8 cellular contexts compared by ENCODE assay signal in the genomic region with DNA sequence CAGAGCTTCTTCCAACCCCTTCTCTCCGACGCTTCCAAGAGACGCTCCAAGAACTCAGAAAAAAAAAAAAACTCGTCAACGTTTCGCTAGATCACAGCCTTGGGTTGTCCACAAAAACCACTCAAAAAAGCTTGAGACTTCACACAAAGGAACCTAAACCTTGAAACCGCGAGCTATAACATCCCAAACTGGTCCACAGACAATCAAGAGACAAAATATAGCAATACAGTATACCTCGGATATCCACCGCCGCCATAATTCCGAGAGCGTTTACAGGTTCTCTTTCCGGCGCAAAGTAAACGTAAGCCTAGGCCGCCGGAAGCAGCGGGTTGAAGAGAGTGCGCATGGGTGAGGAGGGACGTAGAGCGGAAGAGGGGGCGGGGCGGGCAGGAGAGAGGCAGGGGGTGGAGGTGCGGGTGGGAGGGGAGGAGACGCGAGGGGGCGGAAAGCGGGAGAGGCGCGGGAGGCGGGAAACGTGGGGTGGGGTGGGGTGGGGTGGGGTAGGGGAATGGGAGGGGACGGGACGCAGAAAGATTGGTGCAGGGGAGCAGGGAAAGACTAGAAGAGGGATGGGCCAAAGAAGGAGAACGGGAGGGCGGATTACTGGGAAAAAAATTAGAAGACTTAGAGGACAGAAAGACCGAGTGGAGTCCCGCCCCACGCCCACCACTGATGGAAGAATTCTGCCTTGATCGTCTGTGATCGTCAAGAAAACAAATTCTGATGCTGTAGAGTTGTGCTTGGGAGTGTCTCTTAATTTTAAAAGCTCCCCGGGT. TPM values are rescaled to one million over a fixed set of nuclear protein-coding genes. Genes with fewer than 3 reads are reported as not detected.
DNase-seq lines count a peak whose midpoint lies in the region; ATAC-seq and TF ChIP-seq lines count a peak whose summit lies in the region.

A gene with protein sequence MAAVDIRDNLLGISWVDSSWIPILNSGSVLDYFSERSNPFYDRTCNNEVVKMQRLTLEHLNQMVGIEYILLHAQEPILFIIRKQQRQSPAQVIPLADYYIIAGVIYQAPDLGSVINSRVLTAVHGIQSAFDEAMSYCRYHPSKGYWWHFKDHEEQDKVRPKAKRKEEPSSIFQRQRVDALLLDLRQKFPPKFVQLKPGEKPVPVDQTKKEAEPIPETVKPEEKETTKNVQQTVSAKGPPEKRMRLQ (minus strand): TSS at position 274 of the 776 bp plus-strand sequence. CDS start 18 bp downstream, at position 256.

- peaks cover 18% of the 10 kb centered on the region for H3K36me3 Mint-ChIP-seq in dendritic cell treated with granulocyte-macrophage colony-stimulating factor and Interleukin-4, amounts not matched to agents 40 ng/mL and 50 ng/mL, for 4 days (ENCODE audit: low read depth)

- no peak for TF ChIP-seq CTCF in BE2C (IDR thresholded peaks at IDR 0.05; ENCODE audit: low read depth, low read length)

- peaks cover 9% of the 10 kb centered on the region for H3K36me3 ChIP-seq in BE2C

- DNase-seq in BE2C (peak; percentile 96), NCI-H748 treated with DMSO at 0.1 percent for 48 hours (lab: John Stamatoyannopoulos, UW) (peak; percentile 91), left lobe of liver (ENCODE audit: low spot score) (peak; percentile 95)
- DNase-seq in activated CD4-positive, alpha-beta T cell treated with anti-CD3 and anti-CD28 coated beads, Interleukin-2, amount 50 U/mL, for 1 hour, result peak; percentile 92
- peak; percentile 92 for DNase-seq in stimulated activated CD4-positive, alpha-beta T cell treated with anti-CD3 and anti-CD28 coated beads, Interleukin-1b, Interleukin-23, amount 100 ng/mL, for 48 hours

- H3K9me3 Mint-ChIP-seq in dendritic cell treated with granulocyte-macrophage colony-stimulating factor and Interleukin-4, amounts not matched to agents 40 ng/mL and 50 ng/mL, for 4 days, result no peaks in the 10 kb centered on the region

- ATAC-seq in GM19324 (IDR thresholded peaks at IDR 0.05; ENCODE audit: low FRiP score, unreplicated experiment) (peak; percentile 88), HG03565 (IDR thresholded peaks at IDR 0.05; ENCODE audit: unreplicated experiment) (peak; percentile 86), left lobe of liver (peak; percentile 99)

- peak within 1 kb of the TSS; percentile 93 for H3K4me3 Mint-ChIP-seq in dendritic cell treated with granulocyte-macrophage colony-stimulating factor and Interleukin-4, amounts not matched to agents 40 ng/mL and 50 ng/mL, for 4 days

- intact Hi-C loops in dendritic cell treated with granulocyte-macrophage colony-stimulating factor and Interleukin-4, amounts not matched to agents 40 ng/mL and 50 ng/mL, for 4 days (cut with micrococcal nuclease), result loop anchor here (5.0 kb wide), 1 partner anchor 243 kb away; a partner anchor contains a TSS

- no peaks in the 10 kb centered on the region for H3K9me3 ChIP-seq in BE2C

- peak within 1 kb of the TSS; percentile 97 for H3K27ac Mint-ChIP-seq in dendritic cell treated with granulocyte-macrophage colony-stimulating factor and Interleukin-4, amounts not matched to agents 40 ng/mL and 50 ng/mL, for 4 days

- H3K27me3 ChIP-seq in BE2C, result no peaks in the 10 kb centered on the region; the same call in 1 of the 2 replicates

- H3K4me1 ChIP-seq in BE2C, result no peaks in the 10 kb centered on the region

- H3K4me3 ChIP-seq in BE2C (ENCODE audit: low read depth, low read length), result peak within 1 kb of the TSS; percentile 77

- H3K27me3 Mint-ChIP-seq in dendritic cell treated with granulocyte-macrophage colony-stimulating factor and Interleukin-4, amounts not matched to agents 40 ng/mL and 50 ng/mL, for 4 days, result peaks cover 16% of the 10 kb centered on the region

- H3K4me1 Mint-ChIP-seq in dendritic cell treated with granulocyte-macrophage colony-stimulating factor and Interleukin-4, amounts not matched to agents 40 ng/mL and 50 ng/mL, for 4 days (ENCODE audit: low read depth), result peaks cover 16% of the 10 kb centered on the region

RNA-seq across cellular contexts. Expression of the gene that starts here (rescaled TPM):
- polyA plus RNA-seq in BE2C (2012; ENCODE audit: insufficient read depth, insufficient read length, low read depth), result 35.3 TPM
- total RNA-seq in left lobe of liver, result 10.2 TPM

Comparison
In these comparisons a context has a peak if more than half of its experiments do, and no peak if none do; other contexts are left out.
1. Peak in every context shown above with its lines: DNase-seq, ATAC-seq and H3K4me3 ChIP-seq.